Comparison of ENCODE assay signal across 22 cellular contexts in genomic region chr1:222375656-222376055, GRCh38.
"Had no signal": no experiment of that assay in that cellular context is flagged by ENCODE, and none has a peak within 500 bp of the region (broad histone marks: within the 10 kb centered on the region; RNA-seq: fewer than 3 reads in every experiment).

No MANE protein-coding gene starts in this region.

- H3K27me3 ChIP-seq: gastrocnemius medialis, neutrophil, ovary, spleen, transverse colon had no signal

- H3K4me1 Mint-ChIP-seq: stimulated activated naive CD8-positive, alpha-beta T cell treated with anti-CD3 and anti-CD28 coated beads, Interleukin-15, amount 100 ng/mL, for 72 hours had no signal

- H3K27ac ChIP-seq: coronary artery, gastrocnemius medialis, heart right ventricle, neutrophil, ovary, spleen, thoracic aorta, transverse colon had no signal

- H3K4me3 Mint-ChIP-seq: endodermal cell; naive thymus-derived CD4-positive, alpha-beta T cell; stimulated activated naive B cell treated with anti-CD40 and anti-IgM and Interleukin-4, amounts not matched to agents 10 μg/mL and 1 μg/mL and 100 μg/mL, for 72 hours; stimulated activated naive CD8-positive, alpha-beta T cell treated with anti-CD3 and anti-CD28 coated beads, Interleukin-15, amount 100 ng/mL, for 72 hours had no signal

- H3K36me3 ChIP-seq: gastrocnemius medialis, heart right ventricle, neutrophil, ovary, spleen, thoracic aorta, transverse colon had no signal

- H3K27ac Mint-ChIP-seq: endodermal cell; stimulated activated naive B cell treated with anti-CD40 and anti-IgM and Interleukin-4, amounts not matched to agents 10 μg/mL and 1 μg/mL and 100 μg/mL, for 72 hours; stimulated activated naive CD8-positive, alpha-beta T cell treated with anti-CD3 and anti-CD28 coated beads, Interleukin-15, amount 100 ng/mL, for 72 hours had no signal

- H3K4me3 ChIP-seq: coronary artery, gastrocnemius medialis, heart right ventricle, ovary, spleen, thoracic aorta, transverse colon had no signal

- H3K9me3 ChIP-seq: gastrocnemius medialis, heart right ventricle, neutrophil, ovary, thoracic aorta, transverse colon had no signal

- H3K27me3 Mint-ChIP-seq: naive thymus-derived CD4-positive, alpha-beta T cell; stimulated activated naive CD8-positive, alpha-beta T cell treated with anti-CD3 and anti-CD28 coated beads, Interleukin-15, amount 100 ng/mL, for 72 hours had no signal

- FAIRE-seq: islet of Langerhans had no signal

- H3K4me1 ChIP-seq: gastrocnemius medialis, heart right ventricle, spleen, transverse colon had no signal

- DNase-seq: effector CD4-positive, alpha-beta T cell; endodermal cell; gastrocnemius medialis; heart right ventricle; hypothalamus; kidney glomerular epithelial cell; mesendoderm; naive thymus-derived CD4-positive, alpha-beta T cell; ovary; right cardiac atrium; spleen; stimulated activated CD4-positive, alpha-beta T cell treated with anti-CD3 and anti-CD28 coated beads, Interleukin-15, amount 100 ng/mL, for 24 hours; stimulated activated CD4-positive, alpha-beta T cell treated with anti-CD3 and anti-CD28 coated beads, Interleukin-1b, Interleukin-23, amount 100 ng/mL, for 48 hours; stimulated activated CD4-positive, alpha-beta T cell treated with anti-CD3 and anti-CD28 coated beads, Interleukin-4, amount 100 ng/mL, for 4 hours; stimulated activated naive B cell treated with anti-CD40 and anti-IgM and Interleukin-4, amounts not matched to agents 10 μg/mL and 1 μg/mL and 100 μg/mL, for 72 hours; stimulated activated naive CD8-positive, alpha-beta T cell treated with anti-CD3 and anti-CD28 coated beads, Interleukin-15, amount 100 ng/mL, for 72 hours; substantia nigra; transverse colon had no signal

- H3K36me3 Mint-ChIP-seq: stimulated activated naive B cell treated with anti-CD40 and anti-IgM and Interleukin-4, amounts not matched to agents 10 μg/mL and 1 μg/mL and 100 μg/mL, for 72 hours had no signal
